In genomic region chr1:6486433-6487011, GRCh38 we compare ENCODE assay signal across 1 cellular context.
TF ChIP-seq lines count a peak whose summit lies in the region.

No MANE protein-coding gene starts in this region.

TF ChIP-seq in K562, 482 proteins besides CTCF, POLR2A, EP300 and RAD21 (continued from another document and continues in another):
- no peak for TF ChIP-seq THRA (IDR thresholded peaks at IDR 0.05)
- TF ChIP-seq ZNF75A (CRISPR knock-in tag; IDR thresholded peaks at IDR 0.05), result no peak
- no peak for TF ChIP-seq ZNF316 (IDR thresholded peaks at IDR 0.05)
- no peak for TF ChIP-seq ZFP91 (CRISPR knock-in tag; IDR thresholded peaks at IDR 0.05)
- no peak for TF ChIP-seq TEAD2 (tag; IDR thresholded peaks at IDR 0.05)
- peak; percentile 30 for TF ChIP-seq NEUROD1 (IDR thresholded peaks at IDR 0.05; ENCODE audit: borderline replicate concordance, low read depth, low read length, partially characterized antibody)
- peak; percentile 70; the same call in 1 of the 2 replicates for TF ChIP-seq ZBTB7A (IDR thresholded peaks at IDR 0.05; ENCODE audit: borderline replicate concordance, control insufficient read depth, low read depth, low read length)
- 0 out of 2 replicates have a peak, but pooled peaks have one; percentile 49 for TF ChIP-seq HLTF (IDR thresholded peaks at IDR 0.05)
- TF ChIP-seq CBFB (CRISPR knock-in tag; IDR thresholded peaks at IDR 0.05), result no peak
- TF ChIP-seq TBP (optimal IDR thresholded peaks at IDR 0.05; ENCODE audit: low read depth, low read length), result peak; percentile 26
- no peak for TF ChIP-seq RBM17 (IDR thresholded peaks at IDR 0.05; ENCODE audit: borderline replicate concordance, low read depth, low read length)
- no peak for TF ChIP-seq NR2F6 (CRISPR knock-in tag; IDR thresholded peaks at IDR 0.05)
- TF ChIP-seq IRF9 (tag; IDR thresholded peaks at IDR 0.05), result no peak
- no peak for TF ChIP-seq ZMIZ1 (IDR thresholded peaks at IDR 0.05; ENCODE audit: low read depth in 2 of 2, low read length in 2 of 2)
- TF ChIP-seq IFI16 (CRISPR knock-in tag; IDR thresholded peaks at IDR 0.05), result no peak
- TF ChIP-seq CREB1 (IDR thresholded peaks at IDR 0.05), result 0 out of 2 replicates have a peak, but pooled peaks have one; percentile 30
- TF ChIP-seq CREB1 (CRISPR knock-in tag; IDR thresholded peaks at IDR 0.05), result no peak
- TF ChIP-seq POLR2H (tag; IDR thresholded peaks at IDR 0.05; ENCODE audit: low read depth), result no peak
- no peak for TF ChIP-seq POLR3G (IDR thresholded peaks at IDR 0.05; ENCODE audit: extremely low read depth, insufficient read length, insufficient replicate concordance)
- TF ChIP-seq SREBF2 (CRISPR knock-in tag; IDR thresholded peaks at IDR 0.05), result no peak
- TF ChIP-seq USF1 (CRISPR knock-in tag; IDR thresholded peaks at IDR 0.05), result 0 out of 2 replicates have a peak, but pooled peaks have one; percentile 7
- no peak for TF ChIP-seq ETS2 (tag; IDR thresholded peaks at IDR 0.05; ENCODE audit: borderline replicate concordance, poor library complexity, severe bottlenecking)
- no peak for TF ChIP-seq RBM34 (IDR thresholded peaks at IDR 0.05; ENCODE audit: borderline replicate concordance, insufficient read depth, low read length)
- no peak for TF ChIP-seq DACH1 (IDR thresholded peaks at IDR 0.05; ENCODE audit: partially characterized antibody)
- peak; percentile 32; the same call in 1 of the 2 replicates for TF ChIP-seq SAFB (IDR thresholded peaks at IDR 0.05; ENCODE audit: borderline replicate concordance, low read depth, low read length)
- TF ChIP-seq BRCA1 (IDR thresholded peaks at IDR 0.05), result no peak
- no peak for TF ChIP-seq BRCA1 (CRISPR knock-in tag; IDR thresholded peaks at IDR 0.05)
- no peak for TF ChIP-seq FOXM1 (IDR thresholded peaks at IDR 0.05; ENCODE audit: low read depth)
- TF ChIP-seq FOXM1 (CRISPR knock-in tag; IDR thresholded peaks at IDR 0.05; ENCODE audit: low read depth), result no peak
- TF ChIP-seq STAT5B (CRISPR knock-in tag; IDR thresholded peaks at IDR 0.05), result no peak
- TF ChIP-seq ELK3 (CRISPR knock-in tag; IDR thresholded peaks at IDR 0.05), result no peak
- TF ChIP-seq RAD51 (IDR thresholded peaks at IDR 0.05; ENCODE audit: borderline replicate concordance, low read depth), result no peak
- no peak for TF ChIP-seq CCAR2 (IDR thresholded peaks at IDR 0.05; ENCODE audit: low read depth, low read length)
- no peak for TF ChIP-seq FOSL1 (tag; conservative IDR thresholded peaks at IDR 0.05)
- no peak for TF ChIP-seq BMI1 (IDR thresholded peaks at IDR 0.05; ENCODE audit: low read length)
- TF ChIP-seq E2F8 (IDR thresholded peaks at IDR 0.05; ENCODE audit: low read depth, partially characterized antibody), result no peak
- TF ChIP-seq IRF1 (CRISPR knock-in tag; IDR thresholded peaks at IDR 0.05; ENCODE audit: borderline replicate concordance), result no peak
- TF ChIP-seq SMC3 (conservative IDR thresholded peaks at IDR 0.05; ENCODE audit: insufficient read depth, low read depth, low read length), result peak; percentile 89
- peak; percentile 79; the same call in 1 of the 2 replicates for TF ChIP-seq MYNN (IDR thresholded peaks at IDR 0.05)
- TF ChIP-seq MYNN (CRISPR knock-in tag; IDR thresholded peaks at IDR 0.05), result no peak
- TF ChIP-seq THAP12 (CRISPR knock-in tag; IDR thresholded peaks at IDR 0.05), result 0 out of 2 replicates have a peak, but pooled peaks have one; percentile 58
- TF ChIP-seq ZNF584 (CRISPR knock-in tag; IDR thresholded peaks at IDR 0.05; ENCODE audit: low read depth), result no peak
- 0 out of 2 replicates have a peak, but pooled peaks have one; percentile 28 for TF ChIP-seq ZBTB17 (CRISPR knock-in tag; IDR thresholded peaks at IDR 0.05)
- TF ChIP-seq ZKSCAN1 (IDR thresholded peaks at IDR 0.05; ENCODE audit: low read depth, low read length), result peak; percentile 45; the same call in 1 of the 2 replicates
- TF ChIP-seq ZNF24 (IDR thresholded peaks at IDR 0.05), result 0 out of 2 replicates have a peak, but pooled peaks have one; percentile 36
- TF ChIP-seq CTCFL (IDR thresholded peaks at IDR 0.05; ENCODE audit: borderline replicate concordance, insufficient read depth, low read depth, low read length, poor library complexity, severe bottlenecking), result peak; percentile 90
- TF ChIP-seq ZNF449 (CRISPR knock-in tag; IDR thresholded peaks at IDR 0.05), result no peak
